Comparison of ENCODE assay signal across 8 cellular contexts in genomic region chr10:133373104-133373624, GRCh38. TPM values are rescaled to one million over a fixed set of nuclear protein-coding genes. Genes with fewer than 3 reads are reported as not detected.
A peak's percentile ranks its signal among the peaks of the same experiment; 100 is the strongest.
DNase-seq lines count a peak whose midpoint lies in the region; ATAC-seq and TF ChIP-seq lines count a peak whose summit lies in the region.

Gene ECHS1 (minus strand): TSS chr10:133373354. CDS start chr10:133373333, 21 bp downstream.

- H3K4me1 Mint-ChIP-seq in T-helper 17 cell, result peaks cover 6% of the 10 kb centered on the region

- intact Hi-C loops in left ventricle myocardium superior (cut with micrococcal nuclease), result no loop called here
- intact Hi-C loops in psoas muscle (cut with DNase I), result loop anchor here in 1 of 2 donors (5.0 kb wide), 1 partner anchor 61 kb away; no protein-coding TSS in a partner anchor

- TF ChIP-seq CTCF in GM13977 (IDR thresholded peaks at IDR 0.05; ENCODE audit: extremely low read depth, insufficient read depth, missing control alignments), result no peak
- TF ChIP-seq CTCF in psoas muscle (IDR thresholded peaks at IDR 0.05), result no peak

- H3K27me3 ChIP-seq in psoas muscle (ENCODE audit: insufficient read depth in 3 of 3, low read length in 2 of 3), result no peaks in the 10 kb centered on the region

- H3K9me3 ChIP-seq in T-helper 17 cell (ENCODE audit: control insufficient read depth, low read length, poor library complexity, severe bottlenecking) (no peaks in the 10 kb centered on the region), psoas muscle (no peaks in the 10 kb centered on the region)

- DNase-seq in GM13977 (ENCODE audit: low spot score), result peak; percentile 100
- peak; percentile 53 for DNase-seq in NCI-H1694 (lab: John Stamatoyannopoulos, UW)
- peak; percentile 89 to 94 (median 93) for DNase-seq in T-helper 17 cell
- DNase-seq in amygdala (lab: John Stamatoyannopoulos, UW), result peak; percentile 22 to 97 (median 84)
- DNase-seq in left ventricle myocardium superior, result peak; percentile 99
- peak; percentile 97 to 98 for DNase-seq in psoas muscle

- peak within 1 kb of the TSS; percentile 90 for H3K27ac ChIP-seq in psoas muscle
- H3K27ac ChIP-seq in urinary bladder (ENCODE audit: low read depth), result peak within 1 kb of the TSS; percentile 76

- peak; percentile 93 for ATAC-seq in HG02885 (IDR thresholded peaks at IDR 0.05; ENCODE audit: poor library complexity, unreplicated experiment)
- peak; percentile 99 for ATAC-seq in T-helper 17 cell
- peak; percentile 99 for ATAC-seq in left ventricle myocardium superior
- peak; percentile 99 to 100 (median 99) for ATAC-seq in psoas muscle

- peak within 1 kb of the TSS; percentile 75 for H3K4me3 ChIP-seq in psoas muscle
- peak within 1 kb of the TSS; percentile 84 for H3K4me3 ChIP-seq in urinary bladder (ENCODE audit: low read depth, low read length)

- H3K36me3 ChIP-seq in psoas muscle (ENCODE audit: insufficient read depth in 1 of 2, low read depth in 1 of 2), result peaks cover 0 to 27% of the 10 kb centered on the region in 2 donors
- no peaks in the 10 kb centered on the region for H3K36me3 ChIP-seq in urinary bladder (ENCODE audit: insufficient read depth)

- 0% methylated on average over 24 to 57 of the region's 57 CpGs for WGBS in psoas muscle, 3 donors
- WGBS in urinary bladder, result 0% methylated on average over 57 of the region's 57 CpGs

- no peaks in the 10 kb centered on the region for H3K27me3 Mint-ChIP-seq in T-helper 17 cell

- peak within 1 kb of the TSS; percentile 90 for H3K4me3 Mint-ChIP-seq in T-helper 17 cell

- H3K36me3 Mint-ChIP-seq in T-helper 17 cell (ENCODE audit: low read depth), result no peaks in the 10 kb centered on the region

- peak within 1 kb of the TSS; percentile 53 for H3K27ac Mint-ChIP-seq in T-helper 17 cell

- H3K4me1 ChIP-seq in psoas muscle (peaks cover 11% of the 10 kb centered on the region), urinary bladder (ENCODE audit: insufficient read depth) (no peaks in the 10 kb centered on the region)

- in situ Hi-C loops in GM13977 (cut with MboI; ENCODE audit: low pct_unique_long_range_greater_than_20kb, low sequenced_read_pairs, unreplicated experiment), result no loop called here

RNA-seq across cellular contexts. Expression of gene ECHS1, which starts in this region (rescaled TPM):
- total RNA-seq in T-helper 17 cell (10 to 100 TPM; 18.2 to 20.2 TPM), left ventricle myocardium superior (226 TPM), psoas muscle (100 to 1,000 TPM in 3 of 4 donors, 10 to 100 TPM in 1; 83.2 to 151 (median 120) TPM), urinary bladder (43.0 TPM)
- polyA plus RNA-seq in psoas muscle (100 to 1,000 TPM; 107 to 131 (median 123) TPM), urinary bladder (93.9 TPM)

Comparison
In these comparisons a context has a peak if more than half of its experiments do, and no peak if none do; other contexts are left out.
1. Peak in every context shown above with its lines: DNase-seq, ATAC-seq, H3K4me3 ChIP-seq and H3K27ac ChIP-seq.